Comparison of ENCODE assay signal across 16 cellular contexts in genomic region chr11:12413141-12414055, GRCh38. TPM values are rescaled to one million over a fixed set of nuclear protein-coding genes. Genes with fewer than 3 reads are reported as not detected.
A peak's percentile ranks its signal among the peaks of the same experiment; 100 is the strongest.
DNase-seq lines count a peak whose midpoint lies in the region; ATAC-seq and TF ChIP-seq lines count a peak whose summit lies in the region.
"Had no signal": no experiment of that assay in that cellular context is flagged by ENCODE, and none has a peak within 500 bp of the region (broad histone marks: within the 10 kb centered on the region; RNA-seq: fewer than 3 reads in every experiment).

No MANE protein-coding gene starts in this region.

- H3K27ac ChIP-seq in stomach = peak overlapping the region in 4 of 5 donors; percentile 81 to 97 (median 83)
- H3K27ac ChIP-seq: BLaER1, cardiac muscle cell, KMS-11, parathyroid adenoma had no signal

- TF ChIP-seq EP300 in stomach (IDR thresholded peaks at IDR 0.05) = no peak

- H3K36me3 Mint-ChIP-seq in activated CD4-positive, alpha-beta memory T cell treated with anti-CD3 and anti-CD28 coated beads, Interleukin-2, amount 10 ng/mL, durations not matched to agents 7 days and 5 days (ENCODE audit: low read depth) = no peaks in the 10 kb centered on the region

- H3K9me3 ChIP-seq in mucosa of stomach (ENCODE audit: control insufficient read depth, low read length) (no peaks in the 10 kb centered on the region), stomach (no peaks in the 10 kb centered on the region)
- H3K9me3 ChIP-seq: BLaER1 had no signal

- intact Hi-C loops in stomach (cut with DNase I; ENCODE audit: low total_unique reads) = no loop called here

- no peak for TF ChIP-seq POLR2A in stomach (IDR thresholded peaks at IDR 0.05)

- H3K4me3 ChIP-seq in mucosa of stomach (ENCODE audit: low read length) = no peak overlapping the region
- H3K4me3 ChIP-seq in stomach = no peak overlapping the region
- H3K4me3 ChIP-seq: BLaER1, cardiac muscle cell had no signal

- no peak overlapping the region for H3K4me3 Mint-ChIP-seq in activated CD4-positive, alpha-beta memory T cell treated with anti-CD3 and anti-CD28 coated beads, Interleukin-2, amount 10 ng/mL, durations not matched to agents 7 days and 5 days

- H3K4me1 ChIP-seq in mucosa of stomach (ENCODE audit: control insufficient read depth, insufficient read depth, low read length) = no peaks in the 10 kb centered on the region
- peaks cover 11 to 97% (median 55%) of the 10 kb centered on the region in 4 donors for H3K4me1 ChIP-seq in stomach
- H3K4me1 ChIP-seq: BLaER1 had no signal

- H3K9me3 Mint-ChIP-seq in activated CD4-positive, alpha-beta memory T cell treated with anti-CD3 and anti-CD28 coated beads, Interleukin-2, amount 10 ng/mL, durations not matched to agents 7 days and 5 days = no peaks in the 10 kb centered on the region

- no peaks in the 10 kb centered on the region for H3K27me3 ChIP-seq in mucosa of stomach (ENCODE audit: control insufficient read depth, insufficient read depth, low read length)
- no peaks in the 10 kb centered on the region for H3K27me3 ChIP-seq in stomach
- H3K27me3 ChIP-seq: BLaER1, cardiac muscle cell had no signal

- POLR2A ChIA-PET in HEK293T (lab: Yijun Ruan, JAX) = no interaction called here
- POLR2A ChIA-PET in activated CD4-positive, alpha-beta memory T cell treated with anti-CD3 and anti-CD28 coated beads, Interleukin-2, amount 10 ng/mL, durations not matched to agents 7 days and 5 days (lab: Charles Lee) = no interaction called here

- peaks cover 10% of the 10 kb centered on the region for H3K27me3 Mint-ChIP-seq in activated CD4-positive, alpha-beta memory T cell treated with anti-CD3 and anti-CD28 coated beads, Interleukin-2, amount 10 ng/mL, durations not matched to agents 7 days and 5 days

- H3K4me1 Mint-ChIP-seq in activated CD4-positive, alpha-beta memory T cell treated with anti-CD3 and anti-CD28 coated beads, Interleukin-2, amount 10 ng/mL, durations not matched to agents 7 days and 5 days = no peaks in the 10 kb centered on the region

- ATAC-seq in HG03439 (IDR thresholded peaks at IDR 0.05; ENCODE audit: unreplicated experiment) = no peak

- DNase-seq in HEK293T (ENCODE audit: extremely low spot score) (no peak), astrocyte of the hippocampus (ENCODE audit: low read depth, low spot score) (peak; percentile 40), stomach (no peak), NCI-H1417 treated with DMSO at 0.1 percent for 48 hours (lab: John Stamatoyannopoulos, UW) (no peak), DMS153 (lab: John Stamatoyannopoulos, UW) (no peak)
- no peak for DNase-seq in activated CD4-positive, alpha-beta memory T cell treated with anti-CD3 and anti-CD28 coated beads, Interleukin-2, amount 10 ng/mL, durations not matched to agents 7 days and 5 days
- DNase-seq: activated gamma-delta T cell treated with Interleukin-2 at 50 U/mL for 16 hours, NCI-H1694, NCI-H774, T-helper 9 cell had no signal

- CTCF ChIA-PET in HEK293T (lab: Yijun Ruan, JAX) = interaction anchor here (1.1 kb wide), 1 partner anchor 14 kb away, joined by 3 read pairs; no protein-coding TSS in a partner anchor
- CTCF ChIA-PET in activated CD4-positive, alpha-beta memory T cell treated with anti-CD3 and anti-CD28 coated beads, Interleukin-2, amount 10 ng/mL, durations not matched to agents 7 days and 5 days (lab: Charles Lee) = no interaction called here

- 62 to 69% (median 67%) methylated on average over 9 of the region's 9 CpGs for WGBS in stomach, 5 donors

- TF ChIP-seq CTCF in stomach (IDR thresholded peaks at IDR 0.05) = no peak

- H3K36me3 ChIP-seq in mucosa of stomach (ENCODE audit: control insufficient read depth, insufficient read depth, low read length) (no peaks in the 10 kb centered on the region), stomach (no peaks in the 10 kb centered on the region)
- H3K36me3 ChIP-seq: BLaER1, cardiac muscle cell had no signal

- H3K9ac ChIP-seq in mucosa of stomach (ENCODE audit: low read length) = peak overlapping the region; percentile 11
- H3K9ac ChIP-seq: BLaER1, KMS-11, parathyroid adenoma had no signal

- H3K27ac Mint-ChIP-seq in activated CD4-positive, alpha-beta memory T cell treated with anti-CD3 and anti-CD28 coated beads, Interleukin-2, amount 10 ng/mL, durations not matched to agents 7 days and 5 days = no peak overlapping the region

TF ChIP-seq in HEK293T, 16 proteins besides CTCF, POLR2A, EP300 and RAD21:
- TF ChIP-seq NFRKB (IDR thresholded peaks at IDR 0.05) = no peak
- TF ChIP-seq ELF4 (IDR thresholded peaks at IDR 0.05) = no peak
- no peak for TF ChIP-seq ARNT (IDR thresholded peaks at IDR 0.05)
- no peak for TF ChIP-seq CTBP1 (IDR thresholded peaks at IDR 0.05; ENCODE audit: borderline replicate concordance)
- TF ChIP-seq PKNOX1 (IDR thresholded peaks at IDR 0.05) = 0 out of 2 replicates have a peak, but pooled peaks have one; percentile 6
- no peak for TF ChIP-seq HDGF (IDR thresholded peaks at IDR 0.05; ENCODE audit: borderline replicate concordance)
- no peak for TF ChIP-seq FOXM1 (IDR thresholded peaks at IDR 0.05; ENCODE audit: borderline replicate concordance)
- no peak for TF ChIP-seq SUZ12 (IDR thresholded peaks at IDR 0.05)
- no peak for TF ChIP-seq SP1 (IDR thresholded peaks at IDR 0.05)

RNA-seq across cellular contexts. Expression of gene PARVA, which starts 36.0 kb away (rescaled TPM):
- total RNA-seq in stomach = 100 to 1,000 TPM in 1 of 5 donors, 10 to 100 TPM in 4; 42.9 to 116 (median 54.8) TPM
- polyA plus RNA-seq in stomach = 10 to 100 TPM; 18.8 to 31.5 (median 26.3) TPM
- under 1 TPM; 0.10 to 0.18 TPM for total RNA-seq in activated CD4-positive, alpha-beta memory T cell treated with anti-CD3 and anti-CD28 coated beads, Interleukin-2, amount 10 ng/mL, durations not matched to agents 7 days and 5 days

Comparison
In these comparisons a context has a peak if more than half of its experiments do, and no peak if none do; other contexts are left out.
1. RNA of gene PARVA, which starts 36.0 kb away (total RNA-seq): 42.9 to 116 TPM in stomach; 0.10 to 0.18 TPM in activated CD4-positive, alpha-beta memory T cell treated with anti-CD3 and anti-CD28 coated beads, Interleukin-2, amount 10 ng/mL, durations not matched to agents 7 days and 5 days; every median in the first group is over 10 times any median in the second.